ENCODE assay signal across 18 cellular contexts in genomic region chr17:49543860-49544259, GRCh38. TPM values are rescaled to one million over a fixed set of nuclear protein-coding genes. Genes with fewer than 3 reads are reported as not detected.
DNase-seq lines count a peak whose midpoint lies in the region; ATAC-seq, FAIRE-seq and TF ChIP-seq lines count a peak whose summit lies in the region.
"Had no signal": no experiment of that assay in that cellular context is flagged by ENCODE, and none has a peak within 500 bp of the region (broad histone marks: within the 10 kb centered on the region; RNA-seq: fewer than 3 reads in every experiment).

No MANE protein-coding gene starts in this region.

- H3K4me2 ChIP-seq in H1 (ENCODE audit: insufficient read depth in 1 of 2, low read depth in 2 of 2, low read length in 2 of 2) = no peak overlapping the region

- H3K4ac ChIP-seq in H1 (replicated peaks; ENCODE audit: insufficient read length, low read depth, low read length) = no peak overlapping the region

- no peaks in the 10 kb centered on the region for H3K79me2 ChIP-seq in H1 (ENCODE audit: control insufficient read depth in 1 of 2, insufficient read depth in 2 of 2, low read length in 2 of 2)

- H3K4me3 ChIP-seq in HEK293 (ENCODE audit: low read depth, low read length) (no peak overlapping the region), H1 (ENCODE audit: extremely low read depth in 1 of 4, insufficient read depth in 2 of 4, low read depth in 3 of 4, low read length in 4 of 4) (no peak overlapping the region)
- H3K4me3 ChIP-seq: GM23338 had no signal

- H3K9ac ChIP-seq in H1 (replicated peaks in 1 of 4; ENCODE audit: extremely low read depth in 1 of 4, low read depth in 3 of 4, low read length in 3 of 4) = no peak overlapping the region

- TF ChIP-seq RAD21 in H1 (IDR thresholded peaks at IDR 0.05 in 1 of 2, conservative IDR thresholded peaks at IDR 0.05 in 1 of 2; ENCODE audit: low read depth in 2 of 2, low read length in 2 of 2) = no peak

- no peak overlapping the region for H2AFZ ChIP-seq in H1 (ENCODE audit: low read length)
- H2AFZ ChIP-seq: GM23338 had no signal

- no peak overlapping the region for H4K5ac ChIP-seq in H1 (ENCODE audit: insufficient read length, low read depth, low read length)

- no peaks in the 10 kb centered on the region for H3K79me1 ChIP-seq in H1 (ENCODE audit: low read depth, low read length)

- peak overlapping the region; percentile 62 for H2BK120ac ChIP-seq in H1 (replicated peaks; ENCODE audit: low read depth, low read length)

- H2BK20ac ChIP-seq in H1 (ENCODE audit: low read length) = peak overlapping the region; percentile 61

- no peaks in the 10 kb centered on the region for H3K27me3 ChIP-seq in H1 (replicated peaks in 1 of 4; ENCODE audit: control insufficient read depth in 3 of 4, extremely low read depth in 1 of 4, insufficient read depth in 3 of 4, low read length in 3 of 4)
- H3K27me3 ChIP-seq: BE2C had no signal

- CTCF ChIA-PET in HEK293 (lab: Yijun Ruan, JAX) = interaction anchor here (0.6 to 6.7 kb wide), 3 partner anchors 13 to 129 kb away, joined by 4 to 52 read pairs (median 6); partner anchors contain the start of gene PHB1
- CTCF ChIA-PET in H1 (lab: Charles Lee; ENCODE audit: partially characterized antibody) = interaction anchor here (0.6 to 9.9 kb wide), 8 partner anchors 13 to 487 kb away, joined by 3 to 107 read pairs (median 20); no protein-coding TSS in a partner anchor

- POLR2A ChIA-PET in HEK293 (lab: Yijun Ruan, JAX) = no interaction called here
- POLR2A ChIA-PET in H1 (lab: Charles Lee; ENCODE audit: partially characterized antibody) = interaction anchor here (0.9 to 1.1 kb wide), 2 partner anchors 29 to 31 kb away, joined by 3 read pairs; no protein-coding TSS in a partner anchor

- no peaks in the 10 kb centered on the region for H3K4me1 ChIP-seq in HEK293 (ENCODE audit: control insufficient read depth, insufficient read depth, low read length)
- peaks cover 0 to 30% (median 17%) of the 10 kb centered on the region in 4 experiments; a peak in 6 of 7 replicates for H3K4me1 ChIP-seq in H1 (replicated peaks in 1 of 4; ENCODE audit: control insufficient read depth in 3 of 4, insufficient read depth in 4 of 4, low read length in 3 of 4)
- H3K4me1 ChIP-seq: BE2C had no signal

- no peak overlapping the region for H3K27ac ChIP-seq in HEK293 (ENCODE audit: extremely low read depth, low read depth, low read length)
- H3K27ac ChIP-seq in H1 (ENCODE audit: low read depth, low read length) = no peak overlapping the region

- ATAC-seq in left colon = no peak
- ATAC-seq: GM23338 had no signal

- DNase-seq in H1 (ENCODE audit: low read depth in 1 of 2, low spot score in 2 of 2) (no peak), mesenteric fat pad (ENCODE audit: low spot score) (peak; percentile 16), left colon (no peak), DMS 273 treated with DMSO at 0.1 percent for 48 hours (lab: John Stamatoyannopoulos, UW) (no peak)
- DNase-seq in stimulated activated CD4-positive, alpha-beta T cell treated with anti-CD3 and anti-CD28 coated beads, Interleukin-1b, Interleukin-23, amount 100 ng/mL, for 48 hours = no peak
- DNase-seq: ACHN; BE2C; C1 segment of cervical spinal cord; CD4-positive, CD25-positive, alpha-beta regulatory T cell; CD8-positive, alpha-beta memory T cell; COR-L47; H7 had no signal

- TF ChIP-seq POLR2A in H1 (IDR thresholded peaks at IDR 0.05; ENCODE audit: control extremely low read depth in 1 of 2, low read depth in 2 of 2, low read length in 2 of 2) = no peak

- intact Hi-C loops in left colon (cut with DNase I, micrococcal nuclease) = no loop called here

- H4K91ac ChIP-seq in H1 (replicated peaks; ENCODE audit: insufficient read length, low read length) = no peak overlapping the region

- H3K9me3 ChIP-seq in HEK293 (ENCODE audit: control insufficient read depth, insufficient read depth, low read depth, low read length) (no peaks in the 10 kb centered on the region; the same call in 1 of the 2 replicates), H1 (ENCODE audit: insufficient read depth in 2 of 2, low read depth in 1 of 2, low read length in 1 of 2) (no peaks in the 10 kb centered on the region)
- H3K9me3 ChIP-seq: BE2C had no signal

- no peak for FAIRE-seq in H1 (lab: Jason Lieb, UNC)
- FAIRE-seq: A204.1, G401.6, GM12891 had no signal

- no peak for TF ChIP-seq EP300 in H1 (IDR thresholded peaks at IDR 0.05; ENCODE audit: borderline replicate concordance in 1 of 2, low read depth in 2 of 2, low read length in 2 of 2)

- WGBS in H1 (ENCODE audit: extremely low coverage in 1 of 2, insufficient coverage in 1 of 2, insufficient read length in 1 of 2, insufficient replicate concordance in 2 of 2, low coverage in 1 of 2, low lambda C conversion rate in 2 of 2, missing lambda C conversion rate in 1 of 2), 2 experiments = 76% methylated on average over 3 of the region's 3 CpGs; no CpG with 5 or more reads in 1 of the 2 experiments

- TF ChIP-seq CTCF in HEK293 (tag by site-specific recombination; IDR thresholded peaks at IDR 0.05) (no peak), H1 (IDR thresholded peaks at IDR 0.05; ENCODE audit: control extremely low read depth in 1 of 3, insufficient read depth in 1 of 3, low read depth in 1 of 3, low read length in 3 of 3) (no peak)

- 0 out of 2 replicates have a peak overlapping the region, but pooled peaks have one; percentile 75 for H2BK12ac ChIP-seq in H1 (ENCODE audit: low read depth, low read length)

- H4K8ac ChIP-seq in H1 (ENCODE audit: extremely low read depth, insufficient read depth, low read length) = no peak overlapping the region

- no peak overlapping the region for H3K18ac ChIP-seq in H1 (ENCODE audit: extremely low read depth, low read length)

- H3K56ac ChIP-seq in H1 (replicated peaks; ENCODE audit: insufficient read length, low read depth, low read length) = no peak overlapping the region

- H3K14ac ChIP-seq in H1 (ENCODE audit: insufficient read length) = no peak overlapping the region

- H2BK5ac ChIP-seq in H1 (ENCODE audit: low read depth, low read length) = no peak overlapping the region

- no peak overlapping the region for H3K23ac ChIP-seq in H1 (ENCODE audit: insufficient read length)

- H3K36me3 ChIP-seq in HEK293 (ENCODE audit: control insufficient read depth in 2 of 2, insufficient read depth in 1 of 2, low read length in 2 of 2) (no peaks in the 10 kb centered on the region), H1 (ENCODE audit: control insufficient read depth in 2 of 4, insufficient read depth in 4 of 4, low read length in 3 of 4) (no peaks in the 10 kb centered on the region)
- H3K36me3 ChIP-seq: BE2C had no signal

- no peak overlapping the region for H2BK15ac ChIP-seq in H1 (ENCODE audit: low read length)

- no peaks in the 10 kb centered on the region for H4K20me1 ChIP-seq in H1 (replicated peaks in 1 of 2; ENCODE audit: control insufficient read depth in 1 of 2, insufficient read depth in 2 of 2, low read length in 2 of 2)

- H2AK5ac ChIP-seq in H1 (ENCODE audit: low read depth, low read length) = 0 out of 2 replicates have a peak overlapping the region, but pooled peaks have one; percentile 71

- no peaks in the 10 kb centered on the region for H3K23me2 ChIP-seq in H1 (ENCODE audit: low read depth, low read length)

TF ChIP-seq in HEK293, 187 proteins besides CTCF, POLR2A, EP300 and RAD21 (continues in another document):
- peak; percentile 85; the same call in 1 of the 2 replicates for TF ChIP-seq ZSCAN5A (tag by site-specific recombination; IDR thresholded peaks at IDR 0.05)

TF ChIP-seq in H1, 55 proteins besides CTCF, POLR2A, EP300 and RAD21 (continues in another document):
- no peak for TF ChIP-seq RXRA (IDR thresholded peaks at IDR 0.05; ENCODE audit: insufficient read depth, low read depth, low read length)
- no peak for TF ChIP-seq EGR1 (IDR thresholded peaks at IDR 0.05; ENCODE audit: borderline replicate concordance, low read depth, low read length)
- TF ChIP-seq USF2 (IDR thresholded peaks at IDR 0.05; ENCODE audit: low read length) = no peak
- TF ChIP-seq ZNF274 (IDR thresholded peaks at IDR 0.05; ENCODE audit: borderline replicate concordance, extremely low read depth, low read length) = no peak
- TF ChIP-seq SUZ12 (IDR thresholded peaks at IDR 0.05; ENCODE audit: low read length) = no peak
- TF ChIP-seq CEBPB (IDR thresholded peaks at IDR 0.05; ENCODE audit: low read depth, low read length) = no peak
- no peak for TF ChIP-seq KDM1A (IDR thresholded peaks at IDR 0.05; ENCODE audit: borderline replicate concordance, low read length)
- TF ChIP-seq SIX5 (IDR thresholded peaks at IDR 0.05; ENCODE audit: low read depth, low read length) = no peak
- TF ChIP-seq CHD2 (IDR thresholded peaks at IDR 0.05; ENCODE audit: low read length) = no peak
- TF ChIP-seq SP4 (IDR thresholded peaks at IDR 0.05; ENCODE audit: low read length) = no peak

RNA-seq across cellular contexts. Expression of gene NXPH3, which starts 31.8 kb away (rescaled TPM):
- total RNA-seq in H1 (2021; fragmentation: NEBNext Ultra II Directional; extraction: Animal tissue kit (Norgen Biotek cat#: 25700)) = 3.3 and 3.7 TPM in 2 replicates
- 2.5 and 3.1 TPM in 2 replicates for polyA plus RNA-seq in H1 (2011; rRNA removed)
- 2.6 TPM for polyA plus RNA-seq in H1 (2011; cell fraction: cytosol; rRNA removed)
- polyA plus RNA-seq in H1 (2011; cell fraction: nucleus; rRNA removed) = 4.2 TPM
- polyA plus RNA-seq in H1 (2012, experiment 1 of 2) = 3.4 to 4.1 TPM (median 3.6 TPM) in 4 replicates
- polyA plus RNA-seq in H1 (2012, experiment 2 of 2) = 2.9 TPM
- polyA plus RNA-seq in H1 (2013, experiment 1 of 2) = 1.9 TPM
- polyA plus RNA-seq in H1 (2013, experiment 2 of 2) = 2.5 TPM
- 2.0 and 3.1 TPM in 2 replicates for polyA minus RNA-seq in H1 (2011; rRNA and poly(A)+ RNA removed)
- 1.8 TPM for polyA minus RNA-seq in H1 (2011; cell fraction: cytosol; rRNA and poly(A)+ RNA removed)
- 3.9 TPM for polyA minus RNA-seq in H1 (2011; cell fraction: nucleus; rRNA and poly(A)+ RNA removed)
- total RNA-seq in mesenteric fat pad = 3.8 TPM
- total RNA-seq in left colon = 1 to 10 TPM in 1 of 2 donors, under 1 TPM in 1; 0.70 to 3.6 TPM
- total RNA-seq: CD4-positive, CD25-positive, alpha-beta regulatory T cell; HT-29 had no signal
- polyA plus RNA-seq: CD4-positive, CD25-positive, alpha-beta regulatory T cell; CD8-positive, alpha-beta memory T cell had no signal

RNA-seq across cellular contexts. Expression of gene NGFR, which starts 48.8 kb away (rescaled TPM):
- total RNA-seq in H1 (2021; fragmentation: NEBNext Ultra II Directional; extraction: Animal tissue kit (Norgen Biotek cat#: 25700)) = 8.1 TPM in 2 replicates
- polyA plus RNA-seq in H1 (2011; rRNA removed) = 10.3 and 19.4 TPM in 2 replicates
- polyA plus RNA-seq in H1 (2011; cell fraction: cytosol; rRNA removed) = 13.8 TPM
- polyA plus RNA-seq in H1 (2011; cell fraction: nucleus; rRNA removed) = 13.1 TPM
- 5.7 to 12.2 TPM (median 10.3 TPM) in 4 replicates for polyA plus RNA-seq in H1 (2012, experiment 1 of 2)
- polyA plus RNA-seq in H1 (2012, experiment 2 of 2) = 8.0 TPM
- 13.1 TPM for polyA plus RNA-seq in H1 (2013, experiment 1 of 2)
- 13.5 TPM for polyA plus RNA-seq in H1 (2013, experiment 2 of 2)
- 4.4 and 5.9 TPM in 2 replicates for polyA minus RNA-seq in H1 (2011; rRNA and poly(A)+ RNA removed)
- 4.4 TPM for polyA minus RNA-seq in H1 (2011; cell fraction: cytosol; rRNA and poly(A)+ RNA removed)
- 5.5 TPM for polyA minus RNA-seq in H1 (2011; cell fraction: nucleus; rRNA and poly(A)+ RNA removed)
- total RNA-seq in mesenteric fat pad = 42.0 TPM
- total RNA-seq in left colon = 1 to 10 TPM; 1.1 to 2.8 TPM
- total RNA-seq: HT-29 had no signal
- polyA plus RNA-seq: CD4-positive, CD25-positive, alpha-beta regulatory T cell had no signal
